In the genomic region with DNA sequence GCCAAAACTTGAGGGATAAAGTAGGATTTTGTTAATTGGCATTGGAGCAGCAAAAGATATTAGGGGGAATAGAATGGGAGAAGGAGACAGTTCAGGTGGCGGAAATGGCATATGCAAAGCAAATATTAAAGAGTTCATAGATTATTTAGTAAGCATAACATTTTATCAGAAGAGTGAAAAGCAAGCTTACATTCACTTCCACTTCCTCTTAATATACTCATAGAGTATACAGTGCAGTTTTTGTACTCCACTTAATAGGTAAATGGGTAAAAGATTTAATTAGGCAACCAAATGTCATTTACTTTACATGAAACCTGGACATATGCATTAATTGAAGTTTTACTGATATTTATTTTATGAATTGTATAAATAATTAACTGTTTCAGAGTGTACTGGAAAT, we compare ENCODE assay signal across 20 cellular contexts.
"Had no signal": no experiment of that assay in that cellular context is flagged by ENCODE, and none has a peak within 500 bp of the region (broad histone marks: within the 10 kb centered on the region; RNA-seq: fewer than 3 reads in every experiment).

No MANE protein-coding gene starts in this region.

- H3K4me3 ChIP-seq: MG63, SJSA1, SK-N-MC had no signal

- ATAC-seq: Panc1, PC-3, T-cell had no signal

- H3K36me3 ChIP-seq: MG63, SJSA1 had no signal

- H3K9me3 ChIP-seq: MG63, SJSA1 had no signal

- H3K27ac ChIP-seq: RWPE1, SJSA1, SK-N-MC had no signal

- H3K27me3 ChIP-seq: MG63, SJSA1 had no signal

- H3K4me1 ChIP-seq: SJSA1 had no signal

- DNase-seq: Karpas-422, KG1, MG63, NCI-H1092 treated with DMSO at 0.1 percent for 48 hours, NCI-H1436, NCI-H187, NCI-H2029, NCI-H2081 treated with DMSO at 0.1 percent for 48 hours, NCI-H2171, NCI-H345, NCI-H524, NCI-H526 treated with DMSO at 0.1 percent for 48 hours, NCI-H748 treated with DMSO at 0.1 percent for 48 hours, PC-3, SHP77, T-cell had no signal
